11 cellular contexts compared by ENCODE assay signal in genomic region chr22:41480397-41480735, GRCh38. TPM values are rescaled to one million over a fixed set of nuclear protein-coding genes. Genes with fewer than 3 reads are reported as not detected.
DNase-seq lines count a peak whose midpoint lies in the region; ATAC-seq, FAIRE-seq and TF ChIP-seq lines count a peak whose summit lies in the region.
"Had no signal": no experiment of that assay in that cellular context is flagged by ENCODE, and none has a peak within 500 bp of the region (broad histone marks: within the 10 kb centered on the region; RNA-seq: fewer than 3 reads in every experiment).

No MANE protein-coding gene starts in this region.

- H3K9ac ChIP-seq in HepG2 (ENCODE audit: insufficient read depth, low read depth, low read length) = no peak overlapping the region

- TF ChIP-seq EP300 in HepG2 (IDR thresholded peaks at IDR 0.05; ENCODE audit: low read depth in 2 of 2, low read length in 2 of 2) = no peak
- TF ChIP-seq EP300 in HepG2 (CRISPR knock-in tag; IDR thresholded peaks at IDR 0.05; ENCODE audit: borderline replicate concordance) = no peak

- DNase-seq in NCI-H2227 (lab: John Stamatoyannopoulos, UW; ENCODE audit: unreplicated experiment) (peak; percentile 3), NCI-H2227 treated with DMSO at 0.1 percent for 48 hours (lab: John Stamatoyannopoulos, UW) (no peak), cardiac fibroblast (ENCODE audit: low read depth in 2 of 2) (peak; percentile 50 to 80), memory B cell (ENCODE audit: low spot score in 2 of 2) (no peak), tibial artery (peak in 1 of 2 donors; percentile 22), HepG2 (ENCODE audit: low spot score) (no peak), hippocampal formation (lab: John Stamatoyannopoulos, UW) (no peak)
- DNase-seq: 8988T had no signal

- POLR2A ChIA-PET in HepG2 (lab: Yijun Ruan, JAX) = no interaction called here

- H3K4me3 ChIP-seq in cardiac fibroblast (replicated peaks in 1 of 2; ENCODE audit: low read depth in 2 of 2, low read length in 2 of 2) = no peak overlapping the region
- no peak overlapping the region for H3K4me3 ChIP-seq in tibial artery
- H3K4me3 ChIP-seq in HepG2 (replicated peaks in 1 of 3; ENCODE audit: insufficient read depth in 1 of 3, low read depth in 2 of 3, low read length in 3 of 3) = no peak overlapping the region
- H3K4me3 ChIP-seq: SK-N-MC had no signal

- no peak for TF ChIP-seq RAD21 in HepG2 (CRISPR knock-in tag; IDR thresholded peaks at IDR 0.05)

- H3K9me3 ChIP-seq in tibial artery = no peaks in the 10 kb centered on the region
- no peaks in the 10 kb centered on the region for H3K9me3 ChIP-seq in HepG2 (ENCODE audit: low read length)

- peak overlapping the region; percentile 60 for H3K4me3 Mint-ChIP-seq in memory B cell

- no peaks in the 10 kb centered on the region for H3K9me3 Mint-ChIP-seq in memory B cell

- no peaks in the 10 kb centered on the region for H3K27me3 Mint-ChIP-seq in memory B cell

- peaks cover 60% of the 10 kb centered on the region for H3K4me1 Mint-ChIP-seq in memory B cell

- 0 out of 2 replicates have a peak, but pooled peaks cover 7% of the 10 kb centered on the region for H4K20me1 ChIP-seq in HepG2 (ENCODE audit: insufficient read depth, low read length)

- H3K4me2 ChIP-seq in HepG2 (ENCODE audit: low read depth, low read length) = no peak overlapping the region

- peak overlapping the region; percentile 89 for H3K27ac ChIP-seq in tibial artery
- H3K27ac ChIP-seq in HepG2 (ENCODE audit: extremely low read length, insufficient read depth, low read length) = no peak overlapping the region
- H3K27ac ChIP-seq: SK-N-MC had no signal

- H3K27me3 ChIP-seq in tibial artery (no peaks in the 10 kb centered on the region), HepG2 (ENCODE audit: control insufficient read depth in 1 of 2, insufficient read depth in 2 of 2, low read length in 2 of 2) (no peaks in the 10 kb centered on the region)

- H3K36me3 ChIP-seq in tibial artery = peaks cover 0 to 6% (median 0%) of the 10 kb centered on the region in 3 donors
- peaks cover 4 to 11% of the 10 kb centered on the region in 2 experiments; a peak in 4 of 5 replicates for H3K36me3 ChIP-seq in HepG2 (replicated peaks in 1 of 2; ENCODE audit: control insufficient read depth in 1 of 2, insufficient read depth in 2 of 2, low read length in 2 of 2)

- peak overlapping the region; percentile 89 for H3K27ac Mint-ChIP-seq in memory B cell

- FAIRE-seq in HepG2 (lab: Jason Lieb, UNC) = no peak
- FAIRE-seq: endometrium had no signal

- in situ Hi-C loops in HepG2 (cut with HindIII; ENCODE audit: extremely low pct_ligation_motif_present, low pct_unique_long_range_greater_than_20kb) = no loop called here

- no TSS peak for BruUV-seq in HepG2 (replicated peaks; lab: Mats Ljungman, UMichigan)

- peaks cover 2% of the 10 kb centered on the region for H3K36me3 Mint-ChIP-seq in memory B cell

- no peak overlapping the region for H2AFZ ChIP-seq in HepG2 (ENCODE audit: low read length)

- intact Hi-C loops in tibial artery (cut with DNase I; ENCODE audit: low total_unique reads) (loop anchor here (5.0 to 10.0 kb wide), 2 partner anchors 33 to 1964 kb away; partner anchors contain the start of gene TOB2), HepG2 (cut with micrococcal nuclease; ENCODE audit: unreplicated experiment) (no loop called here)

- 92% methylated on average over 6 of the region's 7 CpGs for WGBS in HepG2 (ENCODE audit: low lambda C conversion rate)

- CTCF ChIA-PET in HepG2 (lab: Yijun Ruan, JAX; ENCODE audit: low intra/inter-chr PET ratio, low total read pairs) = no interaction called here

- H3K4me1 ChIP-seq in tibial artery (peaks cover 0 to 68% (median 49%) of the 10 kb centered on the region in 4 donors), HepG2 (ENCODE audit: insufficient read depth, low read length) (peaks cover 11% of the 10 kb centered on the region)

- no peak for TF ChIP-seq CTCF in cardiac fibroblast (IDR thresholded peaks at IDR 0.05; ENCODE audit: low read depth, low read length)
- TF ChIP-seq CTCF in tibial artery (IDR thresholded peaks at IDR 0.05) = no peak
- TF ChIP-seq CTCF in HepG2 (CRISPR knock-in tag; IDR thresholded peaks at IDR 0.05) = no peak

- H3K79me2 ChIP-seq in HepG2 (ENCODE audit: insufficient read depth, low read length) = peaks cover 83% of the 10 kb centered on the region

- ATAC-seq in memory B cell (ENCODE audit: low read depth) = no peak
- ATAC-seq in HepG2 = no peak
- ATAC-seq in HG02571 (IDR thresholded peaks at IDR 0.05; ENCODE audit: unreplicated experiment) = no peak

- TF ChIP-seq POLR2A in HepG2 (IDR thresholded peaks at IDR 0.05; ENCODE audit: insufficient read depth in 1 of 2, low read depth in 2 of 2, low read length in 2 of 2) = no peak

RNA-seq across cellular contexts. Expression of gene ACO2, which starts 11.4 kb away (rescaled TPM):
- 39.3 and 45.6 TPM in 2 replicates for total RNA-seq in HepG2 (2016; rRNA removed; fragmentation: Illumina TruSeq; extraction: Trizol)
- total RNA-seq in HepG2 (2016; cell fraction: cytosol; rRNA removed; fragmentation: Illumina TruSeq; extraction: Trizol; ENCODE audit: low read depth) = 34.7 and 46.3 TPM in 2 replicates
- 35.3 and 49.1 TPM in 2 replicates for total RNA-seq in HepG2 (2016; cell fraction: insoluble cytoplasmic fraction; rRNA removed; fragmentation: Illumina TruSeq; extraction: Trizol)
- total RNA-seq in HepG2 (2016; cell fraction: membrane; rRNA removed; fragmentation: Illumina TruSeq; extraction: Trizol) = 68.4 and 83.2 TPM in 2 replicates
- 37.1 and 37.3 TPM in 2 replicates for total RNA-seq in HepG2 (2016; cell fraction: nucleus; rRNA removed; fragmentation: Illumina TruSeq; extraction: Trizol)
- polyA plus RNA-seq in HepG2 (2011; rRNA removed) = 19.2 and 19.4 TPM in 2 replicates
- 34.8 and 36.5 TPM in 2 replicates for polyA plus RNA-seq in HepG2 (2011; cell fraction: cytosol; rRNA removed)
- polyA plus RNA-seq in HepG2 (2011; cell fraction: nucleus; rRNA removed) = 61.6 and 75.9 TPM in 2 replicates
- 57.9 and 62.9 TPM in 2 replicates for polyA plus RNA-seq in HepG2 (2012)
- 61.5 and 78.5 TPM in 2 replicates for polyA plus RNA-seq in HepG2 (2016; cell fraction: cytosol; fragmentation: Illumina TruSeq; extraction: Trizol; ENCODE audit: low read depth)
- 39.9 and 50.2 TPM in 2 replicates for polyA plus RNA-seq in HepG2 (2016; cell fraction: insoluble cytoplasmic fraction; fragmentation: Illumina TruSeq; extraction: Trizol; ENCODE audit: low read depth)
- 77.9 and 110 TPM in 2 replicates for polyA plus RNA-seq in HepG2 (2016; cell fraction: membrane; fragmentation: Illumina TruSeq; extraction: Trizol; ENCODE audit: low read depth)
- polyA plus RNA-seq in HepG2 (2016; cell fraction: nucleus; fragmentation: Illumina TruSeq; extraction: Trizol; ENCODE audit: insufficient read depth, low read depth) = 51.9 and 54.4 TPM in 2 replicates
- 18.9 and 35.9 TPM in 2 replicates for polyA minus RNA-seq in HepG2 (2011; rRNA and poly(A)+ RNA removed; ENCODE audit: low replicate concordance)
- polyA minus RNA-seq in HepG2 (2011; cell fraction: cytosol; rRNA and poly(A)+ RNA removed) = 31.6 and 35.4 TPM in 2 replicates
- 29.2 and 32.8 TPM in 2 replicates for polyA minus RNA-seq in HepG2 (2011; cell fraction: nucleus; rRNA and poly(A)+ RNA removed)

RNA-seq across cellular contexts. Expression of gene PHF5A, which starts 11.9 kb away (rescaled TPM):
- total RNA-seq in HepG2 (2016; rRNA removed; fragmentation: Illumina TruSeq; extraction: Trizol) = 105 and 154 TPM in 2 replicates
- 34.8 TPM in 2 replicates for total RNA-seq in HepG2 (2016; cell fraction: cytosol; rRNA removed; fragmentation: Illumina TruSeq; extraction: Trizol; ENCODE audit: low read depth)
- total RNA-seq in HepG2 (2016; cell fraction: insoluble cytoplasmic fraction; rRNA removed; fragmentation: Illumina TruSeq; extraction: Trizol) = 107 and 165 TPM in 2 replicates
- 55.9 and 58.9 TPM in 2 replicates for total RNA-seq in HepG2 (2016; cell fraction: membrane; rRNA removed; fragmentation: Illumina TruSeq; extraction: Trizol)
- total RNA-seq in HepG2 (2016; cell fraction: nucleus; rRNA removed; fragmentation: Illumina TruSeq; extraction: Trizol) = 38.4 and 43.4 TPM in 2 replicates
- polyA plus RNA-seq in HepG2 (2011; rRNA removed) = 50.7 and 56.6 TPM in 2 replicates
- 43.0 and 50.6 TPM in 2 replicates for polyA plus RNA-seq in HepG2 (2011; cell fraction: cytosol; rRNA removed)
- polyA plus RNA-seq in HepG2 (2011; cell fraction: nucleus; rRNA removed) = 14.8 and 17.9 TPM in 2 replicates
- 42.0 and 46.3 TPM in 2 replicates for polyA plus RNA-seq in HepG2 (2012)
- polyA plus RNA-seq in HepG2 (2016; cell fraction: cytosol; fragmentation: Illumina TruSeq; extraction: Trizol; ENCODE audit: low read depth) = 22.7 and 24.1 TPM in 2 replicates
- polyA plus RNA-seq in HepG2 (2016; cell fraction: insoluble cytoplasmic fraction; fragmentation: Illumina TruSeq; extraction: Trizol; ENCODE audit: low read depth) = 141 and 153 TPM in 2 replicates
- polyA plus RNA-seq in HepG2 (2016; cell fraction: membrane; fragmentation: Illumina TruSeq; extraction: Trizol; ENCODE audit: low read depth) = 38.6 and 42.2 TPM in 2 replicates
- 44.4 and 50.2 TPM in 2 replicates for polyA plus RNA-seq in HepG2 (2016; cell fraction: nucleus; fragmentation: Illumina TruSeq; extraction: Trizol; ENCODE audit: insufficient read depth, low read depth)
- polyA minus RNA-seq in HepG2 (2011; rRNA and poly(A)+ RNA removed; ENCODE audit: low replicate concordance) = 22.2 and 41.1 TPM in 2 replicates
- 11.8 and 12.4 TPM in 2 replicates for polyA minus RNA-seq in HepG2 (2011; cell fraction: cytosol; rRNA and poly(A)+ RNA removed)
- 14.3 and 15.1 TPM in 2 replicates for polyA minus RNA-seq in HepG2 (2011; cell fraction: nucleus; rRNA and poly(A)+ RNA removed)

RNA-seq across cellular contexts. Expression of gene TOB2, which starts 33.8 kb away (rescaled TPM):
- 13.7 and 16.7 TPM in 2 replicates for total RNA-seq in HepG2 (2016; rRNA removed; fragmentation: Illumina TruSeq; extraction: Trizol)
- total RNA-seq in HepG2 (2016; cell fraction: cytosol; rRNA removed; fragmentation: Illumina TruSeq; extraction: Trizol; ENCODE audit: low read depth) = 2.7 and 2.9 TPM in 2 replicates
- total RNA-seq in HepG2 (2016; cell fraction: insoluble cytoplasmic fraction; rRNA removed; fragmentation: Illumina TruSeq; extraction: Trizol) = 14.1 and 14.3 TPM in 2 replicates
- total RNA-seq in HepG2 (2016; cell fraction: membrane; rRNA removed; fragmentation: Illumina TruSeq; extraction: Trizol) = 14.6 and 15.0 TPM in 2 replicates
- total RNA-seq in HepG2 (2016; cell fraction: nucleus; rRNA removed; fragmentation: Illumina TruSeq; extraction: Trizol) = 14.9 and 16.2 TPM in 2 replicates
- polyA plus RNA-seq in HepG2 (2011; rRNA removed) = 12.2 and 14.3 TPM in 2 replicates
- 9.6 and 10.9 TPM in 2 replicates for polyA plus RNA-seq in HepG2 (2011; cell fraction: cytosol; rRNA removed)
- polyA plus RNA-seq in HepG2 (2011; cell fraction: nucleus; rRNA removed) = 20.7 and 21.6 TPM in 2 replicates
- polyA plus RNA-seq in HepG2 (2012) = 12.6 and 16.8 TPM in 2 replicates
- polyA plus RNA-seq in HepG2 (2016; cell fraction: cytosol; fragmentation: Illumina TruSeq; extraction: Trizol; ENCODE audit: low read depth) = 2.0 TPM in 2 replicates
- 19.1 and 21.8 TPM in 2 replicates for polyA plus RNA-seq in HepG2 (2016; cell fraction: insoluble cytoplasmic fraction; fragmentation: Illumina TruSeq; extraction: Trizol; ENCODE audit: low read depth)
- polyA plus RNA-seq in HepG2 (2016; cell fraction: membrane; fragmentation: Illumina TruSeq; extraction: Trizol; ENCODE audit: low read depth) = 8.7 and 9.6 TPM in 2 replicates
- polyA plus RNA-seq in HepG2 (2016; cell fraction: nucleus; fragmentation: Illumina TruSeq; extraction: Trizol; ENCODE audit: insufficient read depth, low read depth) = 31.0 and 32.7 TPM in 2 replicates
- 15.4 and 25.4 TPM in 2 replicates for polyA minus RNA-seq in HepG2 (2011; rRNA and poly(A)+ RNA removed; ENCODE audit: low replicate concordance)
- polyA minus RNA-seq in HepG2 (2011; cell fraction: cytosol; rRNA and poly(A)+ RNA removed) = 14.9 TPM in 2 replicates
- polyA minus RNA-seq in HepG2 (2011; cell fraction: nucleus; rRNA and poly(A)+ RNA removed) = 8.5 and 10.2 TPM in 2 replicates

Comparison
In these comparisons a context has a peak if more than half of its experiments do, and no peak if none do; other contexts are left out.
1. DNase-seq: peak in NCI-H2227 (single experiment) and cardiac fibroblast (2 of 2); none in NCI-H2227 treated with DMSO at 0.1 percent for 48 hours (single experiment), memory B cell (0 of 2), HepG2 (single experiment) and hippocampal formation (0 of 2).